Comparison of ENCODE assay signal across 1 cellular context in genomic region chr14:62103497-62103896, GRCh38.
TF ChIP-seq lines count a peak whose summit lies in the region.

No MANE protein-coding gene starts in this region.

TF ChIP-seq in K562, 482 proteins besides CTCF, POLR2A, EP300 and RAD21 (continued from another document):
- TF ChIP-seq AFF1 (IDR thresholded peaks at IDR 0.05; ENCODE audit: low read depth in 1 of 2, partially characterized antibody in 2 of 2) (no peak), BHLHE40 (IDR thresholded peaks at IDR 0.05; ENCODE audit: low read length) (no peak), FOXA3 (CRISPR knock-in tag; conservative IDR thresholded peaks at IDR 0.05 in 1 of 2, IDR thresholded peaks at IDR 0.05 in 1 of 2) (no peak), ZNF316 (IDR thresholded peaks at IDR 0.05) (peak; percentile 34; the same call in 1 of the 2 replicates)
